Comparison of ENCODE assay signal across 9 cellular contexts in the genomic region with DNA sequence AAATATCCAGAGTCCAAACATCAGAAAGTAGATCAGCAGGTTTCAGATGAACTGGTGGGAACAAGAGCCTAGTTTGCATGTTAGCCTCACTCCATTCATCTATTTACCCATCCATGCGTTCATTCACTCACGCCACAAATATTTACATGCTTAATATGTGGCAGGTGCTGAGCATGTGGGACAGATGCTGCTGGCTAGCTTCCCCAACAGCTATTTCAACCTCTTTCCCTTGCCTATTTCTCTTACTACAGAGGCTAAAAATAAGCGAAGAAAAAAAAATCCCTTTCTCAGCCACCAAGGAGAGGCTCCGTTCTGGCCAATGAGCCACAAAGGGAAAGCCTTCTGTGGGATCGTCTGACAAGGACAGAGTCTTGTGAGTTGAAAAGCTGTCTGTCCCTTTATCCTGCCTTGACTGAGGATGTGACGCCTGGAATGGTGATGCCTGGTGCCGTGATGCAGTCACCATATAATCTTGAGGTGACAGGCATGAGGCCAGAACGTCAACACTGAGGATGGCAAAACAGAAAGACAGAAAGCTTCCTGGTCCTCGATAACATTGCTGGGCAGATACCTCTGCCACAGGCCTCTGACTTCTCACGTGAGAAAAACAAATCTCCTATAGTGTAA.
A peak's percentile ranks its signal among the peaks of the same experiment; 100 is the strongest.
DNase-seq lines count a peak whose midpoint lies in the region; ATAC-seq and TF ChIP-seq lines count a peak whose summit lies in the region.
"Had no signal": no experiment of that assay in that cellular context is flagged by ENCODE, and none has a peak within 500 bp of the region (broad histone marks: within the 10 kb centered on the region; RNA-seq: fewer than 3 reads in every experiment).

No MANE protein-coding gene starts in this region.

- H3K27me3 Mint-ChIP-seq in type B pancreatic cell = no peaks in the 10 kb centered on the region
- H3K27me3 Mint-ChIP-seq: natural killer cell treated with Interleukin-12 subunit alpha and Interleukin-12 subunit beta and Interleukin-15 and Interleukin-18, amount 100 ng/mL, for 72 hours had no signal

- peaks cover 23% of the 10 kb centered on the region for H3K4me1 Mint-ChIP-seq in type B pancreatic cell (ENCODE audit: unreplicated experiment)

- TF ChIP-seq CTCF in type B pancreatic cell (conservative IDR thresholded peaks at IDR 0.05) = no peak

- peak overlapping the region; percentile 1 for H3K4me3 Mint-ChIP-seq in type B pancreatic cell
- H3K4me3 Mint-ChIP-seq: natural killer cell treated with Interleukin-12 subunit alpha and Interleukin-12 subunit beta and Interleukin-15 and Interleukin-18, amount 100 ng/mL, for 72 hours had no signal

- H3K9me3 Mint-ChIP-seq in type B pancreatic cell = no peaks in the 10 kb centered on the region
- H3K9me3 Mint-ChIP-seq: natural killer cell treated with Interleukin-12 subunit alpha and Interleukin-12 subunit beta and Interleukin-15 and Interleukin-18, amount 100 ng/mL, for 72 hours had no signal

- DNase-seq in Right ventricle myocardium superior = no peak
- no peak for DNase-seq in left ventricle myocardium superior
- DNase-seq in NCI-H69 (lab: John Stamatoyannopoulos, UW) = peak; percentile 67
- no peak for DNase-seq in type B pancreatic cell (ENCODE audit: extremely low spot score, unreplicated experiment)
- no peak for DNase-seq in NOMO-1 treated with dmso at 0.1 percent for 144 hours (lab: John Stamatoyannopoulos, UW; ENCODE audit: unreplicated experiment)
- DNase-seq in activated T-cell treated with anti-CD3 and anti-CD28 coated beads, Interleukin-2, amount 50 U/mL, for 48 hours = no peak
- no peak for DNase-seq in T-helper 2 cell

- ATAC-seq in Right ventricle myocardium superior (ENCODE audit: poor library complexity) = peak; percentile 24
- ATAC-seq in left ventricle myocardium superior = no peak
- ATAC-seq in HG03060 (IDR thresholded peaks at IDR 0.05; ENCODE audit: low read depth, unreplicated experiment) = peak; percentile 93

- intact Hi-C loops in Right ventricle myocardium superior (cut with DNase I) (no loop called here), left ventricle myocardium superior (cut with micrococcal nuclease) (loop anchor here (10.0 kb wide), 2 partner anchors 55 to 75 kb away; a partner anchor contains a TSS)

- peaks cover 51% of the 10 kb centered on the region for H3K36me3 Mint-ChIP-seq in type B pancreatic cell
- H3K36me3 Mint-ChIP-seq: natural killer cell treated with Interleukin-12 subunit alpha and Interleukin-12 subunit beta and Interleukin-15 and Interleukin-18, amount 100 ng/mL, for 72 hours had no signal

- H3K27ac Mint-ChIP-seq in type B pancreatic cell = peak overlapping the region; percentile 70
- H3K27ac Mint-ChIP-seq: natural killer cell treated with Interleukin-12 subunit alpha and Interleukin-12 subunit beta and Interleukin-15 and Interleukin-18, amount 100 ng/mL, for 72 hours had no signal
